ENCODE assay signal across 1 cellular context in the genomic region with DNA sequence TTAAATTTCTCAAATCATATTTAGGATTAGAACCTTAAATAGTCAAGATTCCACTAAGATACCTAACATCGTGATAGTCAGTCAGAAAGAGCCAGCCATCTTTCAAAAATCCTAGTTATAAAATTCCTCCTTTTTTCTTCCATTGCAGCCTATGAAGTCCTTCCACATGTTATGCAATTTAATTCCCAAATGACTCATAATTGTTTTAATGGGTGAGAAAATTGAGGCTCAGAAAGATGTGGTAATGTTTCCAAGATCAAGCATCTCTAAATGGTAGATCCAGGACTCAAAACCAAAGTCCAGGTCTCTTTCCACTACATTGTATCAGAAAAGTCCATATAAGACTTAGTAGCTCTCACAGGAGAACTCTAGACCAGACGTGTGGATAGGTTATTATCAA.
TF ChIP-seq lines count a peak whose summit lies in the region.

No MANE protein-coding gene starts in this region.

TF ChIP-seq in WTC11, 78 proteins besides CTCF, POLR2A, EP300 and RAD21 (continued from another document):
- TF ChIP-seq ZNF425 (CRISPR knock-in tag; conservative IDR thresholded peaks at IDR 0.05) (no peak), ZMAT4 (CRISPR knock-in tag; IDR thresholded peaks at IDR 0.05) (no peak)
